12 cellular contexts compared by ENCODE assay signal in genomic region chr1:201750934-201751333, GRCh38.
DNase-seq lines count a peak whose midpoint lies in the region; ATAC-seq and TF ChIP-seq lines count a peak whose summit lies in the region.
"Had no signal": no experiment of that assay in that cellular context is flagged by ENCODE, and none has a peak within 500 bp of the region (broad histone marks: within the 10 kb centered on the region; RNA-seq: fewer than 3 reads in every experiment).

No MANE protein-coding gene starts in this region.

- H3K9me3 Mint-ChIP-seq in activated T-helper 1 cell treated with anti-CD3 and anti-CD28 coated beads, Interleukin-12 subunit alpha, Interleukin-12 subunit beta, Interleukin-2, Interleukin-4 antibody, amounts not matched to agents 30 ng/mL and 10 ng/mL and 1 ng/mL, durations not matched to agents 14 hours and 24 hours and 36 hours, result no peaks in the 10 kb centered on the region
- H3K9me3 Mint-ChIP-seq: central memory CD8-positive, alpha-beta T cell; T-helper 1 cell treated with Interleukin-12 subunit alpha and Interleukin-12 subunit beta and Interleukin-4 antibody, amounts not matched to agents 30 μg/mL and 1 μg/mL, for 36 hours had no signal

- H3K36me3 ChIP-seq in SK-N-MC (ENCODE audit: insufficient read depth, low read length), result no peaks in the 10 kb centered on the region
- H3K36me3 ChIP-seq in skeletal muscle satellite cell (ENCODE audit: insufficient read depth, low read length), result peaks cover 31% of the 10 kb centered on the region

- H3K9ac ChIP-seq in SK-N-MC (ENCODE audit: insufficient read length) (no peak overlapping the region), skeletal muscle satellite cell (ENCODE audit: low read depth, low read length) (peak overlapping the region; percentile 81)

- peaks cover 9% of the 10 kb centered on the region for H3K4me1 Mint-ChIP-seq in activated T-helper 1 cell treated with anti-CD3 and anti-CD28 coated beads, Interleukin-12 subunit alpha, Interleukin-12 subunit beta, Interleukin-2, Interleukin-4 antibody, amounts not matched to agents 30 ng/mL and 10 ng/mL and 1 ng/mL, durations not matched to agents 14 hours and 24 hours and 36 hours (ENCODE audit: low read depth)
- H3K4me1 Mint-ChIP-seq: central memory CD8-positive, alpha-beta T cell had no signal

- ATAC-seq in GM21381 (IDR thresholded peaks at IDR 0.05; ENCODE audit: unreplicated experiment), result no peak
- ATAC-seq: right cardiac atrium had no signal

- peaks cover 20% of the 10 kb centered on the region for H3K27me3 Mint-ChIP-seq in activated T-helper 1 cell treated with anti-CD3 and anti-CD28 coated beads, Interleukin-12 subunit alpha, Interleukin-12 subunit beta, Interleukin-2, Interleukin-4 antibody, amounts not matched to agents 30 ng/mL and 10 ng/mL and 1 ng/mL, durations not matched to agents 14 hours and 24 hours and 36 hours (ENCODE audit: insufficient read depth)

- no peaks in the 10 kb centered on the region for H3K36me3 Mint-ChIP-seq in activated T-helper 1 cell treated with anti-CD3 and anti-CD28 coated beads, Interleukin-12 subunit alpha, Interleukin-12 subunit beta, Interleukin-2, Interleukin-4 antibody, amounts not matched to agents 30 ng/mL and 10 ng/mL and 1 ng/mL, durations not matched to agents 14 hours and 24 hours and 36 hours (ENCODE audit: low read depth)

- H3K4me3 ChIP-seq in SK-N-MC (no peak overlapping the region), epithelial cell of esophagus (ENCODE audit: low read length) (no peak overlapping the region), skeletal muscle satellite cell (ENCODE audit: low read length) (no peak overlapping the region)

- no peaks in the 10 kb centered on the region for H3K27me3 ChIP-seq in skeletal muscle satellite cell (ENCODE audit: control insufficient read depth, insufficient read depth, low read length)

- H3K4me3 Mint-ChIP-seq in activated T-helper 1 cell treated with anti-CD3 and anti-CD28 coated beads, Interleukin-12 subunit alpha, Interleukin-12 subunit beta, Interleukin-2, Interleukin-4 antibody, amounts not matched to agents 30 ng/mL and 10 ng/mL and 1 ng/mL, durations not matched to agents 14 hours and 24 hours and 36 hours, result no peak overlapping the region
- H3K4me3 Mint-ChIP-seq: central memory CD8-positive, alpha-beta T cell; T-helper 1 cell treated with Interleukin-12 subunit alpha and Interleukin-12 subunit beta and Interleukin-4 antibody, amounts not matched to agents 30 μg/mL and 1 μg/mL, for 36 hours had no signal

- intact Hi-C loops in activated T-helper 1 cell treated with anti-CD3 and anti-CD28 coated beads, Interleukin-12 subunit alpha, Interleukin-12 subunit beta, Interleukin-2, Interleukin-4 antibody, amounts not matched to agents 30 ng/mL and 10 ng/mL and 1 ng/mL, durations not matched to agents 14 hours and 24 hours and 36 hours (cut with micrococcal nuclease), result no loop called here

- peak overlapping the region; percentile 9; the same call in 1 of the 2 replicates for H3K27ac ChIP-seq in SK-N-MC

- peak overlapping the region; percentile 62 for H3K4me2 ChIP-seq in skeletal muscle satellite cell (ENCODE audit: low read length)

- no peak for TF ChIP-seq CTCF in epithelial cell of esophagus (IDR thresholded peaks at IDR 0.05; ENCODE audit: insufficient read depth, low read depth, low read length, missing control alignments)

- DNase-seq in HCEC 1CT (peak; percentile 70), SK-N-MC (ENCODE audit: low read depth, low spot score) (no peak), epithelial cell of esophagus (ENCODE audit: low read depth) (peak; percentile 46), C1 segment of cervical spinal cord (lab: John Stamatoyannopoulos, UW) (no peak)
- no peak for DNase-seq in activated T-helper 1 cell treated with anti-CD3 and anti-CD28 coated beads, Interleukin-12 subunit alpha, Interleukin-12 subunit beta, Interleukin-2, Interleukin-4 antibody, amounts not matched to agents 30 ng/mL and 10 ng/mL and 1 ng/mL, durations not matched to agents 14 hours and 24 hours and 36 hours (ENCODE audit: low spot score)
- DNase-seq: activated CD4-positive, alpha-beta T cell treated with anti-CD3 and anti-CD28 coated beads for 4 hours; NCI-H2227 treated with DMSO at 0.1 percent for 48 hours; right cardiac atrium had no signal

- H3K9me3 ChIP-seq in SK-N-MC (ENCODE audit: low read depth, low read length) (no peaks in the 10 kb centered on the region), skeletal muscle satellite cell (replicated peaks; ENCODE audit: low read length) (no peaks in the 10 kb centered on the region)

- H3K27ac Mint-ChIP-seq in activated T-helper 1 cell treated with anti-CD3 and anti-CD28 coated beads, Interleukin-12 subunit alpha, Interleukin-12 subunit beta, Interleukin-2, Interleukin-4 antibody, amounts not matched to agents 30 ng/mL and 10 ng/mL and 1 ng/mL, durations not matched to agents 14 hours and 24 hours and 36 hours, result no peak overlapping the region
- H3K27ac Mint-ChIP-seq: T-helper 1 cell treated with Interleukin-12 subunit alpha and Interleukin-12 subunit beta and Interleukin-4 antibody, amounts not matched to agents 30 μg/mL and 1 μg/mL, for 36 hours had no signal

- H3K4me1 ChIP-seq in skeletal muscle satellite cell (ENCODE audit: control insufficient read depth, insufficient read depth, low read length), result peaks cover 98% of the 10 kb centered on the region

Comparison
In these comparisons a context has a peak if more than half of its experiments do, and no peak if none do; other contexts are left out.
1. DNase-seq: peak in HCEC 1CT (single experiment) and epithelial cell of esophagus (single experiment); none in SK-N-MC (single experiment), activated T-helper 1 cell treated with anti-CD3 and anti-CD28 coated beads, Interleukin-12 subunit alpha, Interleukin-12 subunit beta, Interleukin-2, Interleukin-4 antibody, amounts not matched to agents 30 ng/mL and 10 ng/mL and 1 ng/mL, durations not matched to agents 14 hours and 24 hours and 36 hours (single experiment) and C1 segment of cervical spinal cord (0 of 14).